Comparison of ENCODE assay signal across 12 cellular contexts in the genomic region with DNA sequence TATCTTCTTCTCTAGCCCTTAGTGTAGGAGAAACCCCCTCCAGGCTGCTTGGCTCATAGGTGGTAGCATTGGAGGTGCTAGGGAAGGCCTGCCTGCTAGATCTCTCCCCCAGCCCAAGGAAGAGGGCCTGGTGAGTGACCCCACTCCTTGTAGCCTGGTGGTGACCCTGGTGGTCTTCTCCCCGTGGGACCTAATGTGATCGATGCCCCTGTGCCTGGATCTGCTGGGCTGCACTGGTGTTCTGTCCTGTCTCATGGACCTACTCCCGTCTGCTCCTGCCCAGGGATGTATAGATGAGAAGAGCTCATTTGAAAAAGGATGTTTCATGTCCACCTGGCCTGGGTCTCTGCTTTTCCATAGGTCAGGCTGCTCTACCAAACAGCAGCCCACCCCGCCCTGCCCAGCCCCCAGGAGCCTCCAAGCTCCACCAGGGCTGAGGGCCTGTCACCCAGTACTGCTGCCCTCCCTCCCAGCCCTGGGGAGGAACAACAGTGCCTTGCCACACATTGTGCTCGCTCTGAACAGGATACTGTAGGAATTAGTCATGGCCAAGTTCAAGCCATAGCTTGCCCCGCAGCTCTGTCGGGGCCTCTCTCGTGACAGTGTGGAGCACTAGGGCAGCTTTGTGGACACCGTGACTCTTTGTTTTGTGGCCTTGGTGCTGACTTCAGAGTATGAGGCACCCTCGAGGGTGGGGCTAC. TPM values are rescaled to one million over a fixed set of nuclear protein-coding genes. Genes with fewer than 3 reads are reported as not detected.
A peak's percentile ranks its signal among the peaks of the same experiment; 100 is the strongest.
DNase-seq lines count a peak whose midpoint lies in the region; ATAC-seq and TF ChIP-seq lines count a peak whose summit lies in the region.
"Had no signal": no experiment of that assay in that cellular context is flagged by ENCODE, and none has a peak within 500 bp of the region (broad histone marks: within the 10 kb centered on the region; RNA-seq: fewer than 3 reads in every experiment).

No MANE protein-coding gene starts in this region.

- no peak overlapping the region for H3K4me3 ChIP-seq in skeletal muscle cell (ENCODE audit: low read depth, low read length)
- H3K4me3 ChIP-seq in tibial artery: no peak overlapping the region

- TF ChIP-seq CTCF in RWPE1 (conservative IDR thresholded peaks at IDR 0.05; ENCODE audit: low read depth) (no peak), tibial artery (IDR thresholded peaks at IDR 0.05) (no peak)

- H3K27ac ChIP-seq in RWPE1 (peak overlapping the region; percentile 97), tibial artery (no peak overlapping the region)

- H3K27me3 Mint-ChIP-seq in activated CD8-positive, alpha-beta T cell treated with anti-CD3 and anti-CD28 coated beads, Interleukin-2, amount 10 ng/mL, durations not matched to agents 7 days and 5 days (ENCODE audit: low read depth): no peaks in the 10 kb centered on the region

- no peaks in the 10 kb centered on the region for H3K4me1 ChIP-seq in tibial artery

- no peak overlapping the region for H3K4me3 Mint-ChIP-seq in activated CD8-positive, alpha-beta T cell treated with anti-CD3 and anti-CD28 coated beads, Interleukin-2, amount 10 ng/mL, durations not matched to agents 7 days and 5 days

- H3K27ac Mint-ChIP-seq in activated CD8-positive, alpha-beta T cell treated with anti-CD3 and anti-CD28 coated beads, Interleukin-2, amount 10 ng/mL, durations not matched to agents 7 days and 5 days: no peak overlapping the region

- no peaks in the 10 kb centered on the region for H3K9me3 ChIP-seq in tibial artery

- intact Hi-C loops in tibial artery (cut with DNase I; ENCODE audit: low total_unique reads): no loop called here

- H3K36me3 Mint-ChIP-seq in activated CD8-positive, alpha-beta T cell treated with anti-CD3 and anti-CD28 coated beads, Interleukin-2, amount 10 ng/mL, durations not matched to agents 7 days and 5 days (ENCODE audit: low read depth): no peaks in the 10 kb centered on the region

- POLR2A ChIA-PET in RWPE1 (lab: Yijun Ruan, JAX; ENCODE audit: low non-redundant PET): interaction anchor here (0.7 to 1.8 kb wide), 2 partner anchors 13 to 20 kb away, joined by 3 to 5 read pairs; partner anchors contain the start of gene SLC37A2
- POLR2A ChIA-PET in activated CD8-positive, alpha-beta T cell treated with anti-CD3 and anti-CD28 coated beads, Interleukin-2, amount 10 ng/mL, durations not matched to agents 7 days and 5 days (lab: Charles Lee): interaction anchor here (0.9 kb wide), 1 partner anchor 20 kb away, joined by 3 read pairs; the partner anchor contains the start of gene SLC37A2

- no peak for ATAC-seq in activated CD8-positive, alpha-beta T cell treated with anti-CD3 and anti-CD28 coated beads, Interleukin-2, amount 10 ng/mL, durations not matched to agents 7 days and 5 days

- DNase-seq in GM04504 (ENCODE audit: low read depth): peak; percentile 47
- DNase-seq in RWPE1 (ENCODE audit: low spot score): peak; percentile 87
- peak; percentile 59 for DNase-seq in fibroblast of gingiva (ENCODE audit: low read depth)
- DNase-seq in skeletal muscle cell (ENCODE audit: low read depth): peak; percentile 66
- DNase-seq in activated CD8-positive, alpha-beta T cell treated with anti-CD3 and anti-CD28 coated beads, Interleukin-2, amount 10 ng/mL, durations not matched to agents 7 days and 5 days: no peak
- DNase-seq in tibial artery: no peak
- no peak for DNase-seq in NCI-H524 (lab: John Stamatoyannopoulos, UW)
- DNase-seq in activated CD4-positive, alpha-beta T cell treated with anti-CD3 and anti-CD28 coated beads, Interleukin-2, amount 50 U/mL, for 1 hour: no peak
- DNase-seq: activated T-cell treated with anti-CD3 and anti-CD28 coated beads, Interleukin-2, amount 50 U/mL, for 48 hours; KG1; NCI-H69; T-helper 9 cell had no signal

- H3K27me3 ChIP-seq in tibial artery: peaks cover 0 to 36% of the 10 kb centered on the region in 2 donors

- H3K4me1 Mint-ChIP-seq in activated CD8-positive, alpha-beta T cell treated with anti-CD3 and anti-CD28 coated beads, Interleukin-2, amount 10 ng/mL, durations not matched to agents 7 days and 5 days (ENCODE audit: low read depth): peaks cover 3% of the 10 kb centered on the region

- no peaks in the 10 kb centered on the region for H3K9me3 Mint-ChIP-seq in activated CD8-positive, alpha-beta T cell treated with anti-CD3 and anti-CD28 coated beads, Interleukin-2, amount 10 ng/mL, durations not matched to agents 7 days and 5 days (ENCODE audit: insufficient read depth)

- H3K36me3 ChIP-seq in tibial artery: no peaks in the 10 kb centered on the region

- CTCF ChIA-PET in RWPE1 (lab: Yijun Ruan, JAX): interaction anchor here (0.6 to 1.4 kb wide), 3 partner anchors 12 to 156 kb away, joined by 3 to 7 read pairs (median 5); no protein-coding TSS in a partner anchor
- CTCF ChIA-PET in activated CD8-positive, alpha-beta T cell treated with anti-CD3 and anti-CD28 coated beads, Interleukin-2, amount 10 ng/mL, durations not matched to agents 7 days and 5 days (lab: Charles Lee): interaction anchor here (1.0 kb wide), 1 partner anchor 8 kb away, joined by 6 read pairs; no protein-coding TSS in a partner anchor

RNA-seq across cellular contexts. Expression of gene SLC37A2, which starts 19.7 kb away (rescaled TPM):
- under 1 TPM; 0.61 to 0.68 TPM for total RNA-seq in activated CD8-positive, alpha-beta T cell treated with anti-CD3 and anti-CD28 coated beads, Interleukin-2, amount 10 ng/mL, durations not matched to agents 7 days and 5 days

RNA-seq across cellular contexts. Expression of gene TMEM218, which starts 28.7 kb away (rescaled TPM):
- 10 to 100 TPM; 14.9 to 17.4 TPM for total RNA-seq in activated CD8-positive, alpha-beta T cell treated with anti-CD3 and anti-CD28 coated beads, Interleukin-2, amount 10 ng/mL, durations not matched to agents 7 days and 5 days

Comparison
In these comparisons a context has a peak if more than half of its experiments do, and no peak if none do; other contexts are left out.
1. DNase-seq: peak in GM04504 (single experiment), RWPE1 (single experiment), fibroblast of gingiva (single experiment) and skeletal muscle cell (single experiment); none in activated CD8-positive, alpha-beta T cell treated with anti-CD3 and anti-CD28 coated beads, Interleukin-2, amount 10 ng/mL, durations not matched to agents 7 days and 5 days (single experiment), tibial artery (0 of 2), NCI-H524 (0 of 2) and activated CD4-positive, alpha-beta T cell treated with anti-CD3 and anti-CD28 coated beads, Interleukin-2, amount 50 U/mL, for 1 hour (single experiment).